ENCODE assay signal across 8 cellular contexts in genomic region chr2:20135631-20136050, GRCh38.
DNase-seq lines count a peak whose midpoint lies in the region; ATAC-seq, FAIRE-seq and TF ChIP-seq lines count a peak whose summit lies in the region.

No MANE protein-coding gene starts in this region.

- H3K4me3 ChIP-seq in Peyer's patch (no peak overlapping the region), kidney (ENCODE audit: low read length in 2 of 2) (no peak overlapping the region)

- H3K4me3 Mint-ChIP-seq in MCF 10A (ENCODE audit: unreplicated experiment) = no peak overlapping the region

- TF ChIP-seq CTCF in Peyer's patch (IDR thresholded peaks at IDR 0.05) = peak in 4 of 6 experiments; percentile 45 to 84 (median 76)
- TF ChIP-seq CTCF in MCF 10A (IDR thresholded peaks at IDR 0.05; ENCODE audit: unreplicated experiment) = peak; percentile 72
- TF ChIP-seq CTCF in kidney (IDR thresholded peaks at IDR 0.05; ENCODE audit: borderline replicate concordance, extremely low read depth, insufficient read depth) = peak; percentile 81

- H3K27ac Mint-ChIP-seq in MCF 10A (ENCODE audit: low read depth, unreplicated experiment) = no peak overlapping the region

- H3K36me3 ChIP-seq in Peyer's patch = no peaks in the 10 kb centered on the region
- no peaks in the 10 kb centered on the region for H3K36me3 ChIP-seq in kidney (ENCODE audit: control insufficient read depth in 1 of 2, insufficient read depth in 2 of 2, low read length in 2 of 2)

- peaks cover 0 to 8% (median 0%) of the 10 kb centered on the region in 4 donors for H3K4me1 ChIP-seq in Peyer's patch
- peaks cover 9 to 14% of the 10 kb centered on the region in 2 donors for H3K4me1 ChIP-seq in kidney (ENCODE audit: control insufficient read depth in 1 of 2, insufficient read depth in 1 of 2, low read depth in 1 of 2, low read length in 2 of 2)

- no peak overlapping the region for H3K9ac ChIP-seq in kidney (ENCODE audit: low read length in 2 of 2)

- H3K9me3 Mint-ChIP-seq in MCF 10A (ENCODE audit: unreplicated experiment) = no peaks in the 10 kb centered on the region

- H3K27ac ChIP-seq in Peyer's patch (no peak overlapping the region), kidney (ENCODE audit: low read depth in 2 of 2, low read length in 2 of 2) (peak overlapping the region; percentile 66 to 82)

- peak; percentile 8 to 13 for TF ChIP-seq POLR2A in Peyer's patch (IDR thresholded peaks at IDR 0.05)

- CTCF ChIA-PET in MCF 10A (lab: Yijun Ruan, JAX) = interaction anchor here (0.6 to 5.9 kb wide), 22 partner anchors 9 to 235 kb away, joined by 3 to 31 read pairs (median 5); partner anchors contain the start of gene SDC1

- H3K9me3 ChIP-seq in Peyer's patch = no peaks in the 10 kb centered on the region
- H3K9me3 ChIP-seq in kidney (ENCODE audit: control insufficient read depth in 1 of 2, low read length in 2 of 2) = no peaks in the 10 kb centered on the region

- no peak for FAIRE-seq in kidney (lab: Jason Lieb, UNC)

- DNase-seq in Daoy (ENCODE audit: low read depth) (peak; percentile 73), Peyer's patch (peak; percentile 26 to 83 (median 81)), MCF 10A (ENCODE audit: unreplicated experiment) (peak; percentile 68), kidney (peak; percentile 89), kidney glomerular epithelial cell (lab: John Stamatoyannopoulos, UW) (no peak)
- DNase-seq in stimulated activated CD4-positive, alpha-beta T cell treated with anti-CD3 and anti-CD28 coated beads, Interleukin-4, amount 100 ng/mL, for 48 hours (ENCODE audit: low read depth in 2 of 2) = peak; percentile 23 to 42

- POLR2A ChIA-PET in MCF 10A (lab: Yijun Ruan, JAX) = interaction anchor here (0.9 to 1.8 kb wide), 5 partner anchors 50 to 96 kb away, joined by 3 to 8 read pairs (median 4); partner anchors contain the start of gene SDC1

- ATAC-seq in GM19467 (IDR thresholded peaks at IDR 0.05; ENCODE audit: unreplicated experiment) (peak; percentile 80), HG03558 (IDR thresholded peaks at IDR 0.05; ENCODE audit: extremely low read depth, unreplicated experiment) (peak; percentile 86)

- H3K27me3 Mint-ChIP-seq in MCF 10A (ENCODE audit: insufficient read depth, unreplicated experiment) = no peaks in the 10 kb centered on the region

- H3K27me3 ChIP-seq in Peyer's patch = no peaks in the 10 kb centered on the region

- intact Hi-C loops in MCF 10A (cut with micrococcal nuclease) = loop anchor here (1.0 kb wide), 3 partner anchors 56 to 156 kb away; partner anchors contain the start of gene SDC1
- intact Hi-C loops in kidney (cut with DNase I) = no loop called here

- H3K36me3 Mint-ChIP-seq in MCF 10A (ENCODE audit: insufficient read depth, unreplicated experiment) = no peaks in the 10 kb centered on the region

- no TSS peak for BruUV-seq in MCF 10A (replicated peaks; lab: Mats Ljungman, UMichigan)

- peaks cover 21% of the 10 kb centered on the region for H3K4me1 Mint-ChIP-seq in MCF 10A (ENCODE audit: insufficient read depth, unreplicated experiment)

Comparison
In these comparisons a context has a peak if more than half of its experiments do, and no peak if none do; other contexts are left out.
1. H3K27ac ChIP-seq: peak in kidney (2 of 2); none in Peyer's patch (0 of 4).
2. Peak in every context shown above with its lines, with median percentiles within 50 percentile points of each other: CTCF ChIP-seq.